Comparison of ENCODE assay signal across 1 cellular context in genomic region chr19:14571695-14572490, GRCh38.
TF ChIP-seq lines count a peak whose summit lies in the region.

NDUFB7 (minus strand) TSS chr19:14572066; CDS start chr19:14572000, 66 bp downstream.

TF ChIP-seq in HepG2, 621 proteins besides CTCF, POLR2A, EP300 and RAD21 (continued from another document and continues in another):
- TF ChIP-seq, protein P1, sequence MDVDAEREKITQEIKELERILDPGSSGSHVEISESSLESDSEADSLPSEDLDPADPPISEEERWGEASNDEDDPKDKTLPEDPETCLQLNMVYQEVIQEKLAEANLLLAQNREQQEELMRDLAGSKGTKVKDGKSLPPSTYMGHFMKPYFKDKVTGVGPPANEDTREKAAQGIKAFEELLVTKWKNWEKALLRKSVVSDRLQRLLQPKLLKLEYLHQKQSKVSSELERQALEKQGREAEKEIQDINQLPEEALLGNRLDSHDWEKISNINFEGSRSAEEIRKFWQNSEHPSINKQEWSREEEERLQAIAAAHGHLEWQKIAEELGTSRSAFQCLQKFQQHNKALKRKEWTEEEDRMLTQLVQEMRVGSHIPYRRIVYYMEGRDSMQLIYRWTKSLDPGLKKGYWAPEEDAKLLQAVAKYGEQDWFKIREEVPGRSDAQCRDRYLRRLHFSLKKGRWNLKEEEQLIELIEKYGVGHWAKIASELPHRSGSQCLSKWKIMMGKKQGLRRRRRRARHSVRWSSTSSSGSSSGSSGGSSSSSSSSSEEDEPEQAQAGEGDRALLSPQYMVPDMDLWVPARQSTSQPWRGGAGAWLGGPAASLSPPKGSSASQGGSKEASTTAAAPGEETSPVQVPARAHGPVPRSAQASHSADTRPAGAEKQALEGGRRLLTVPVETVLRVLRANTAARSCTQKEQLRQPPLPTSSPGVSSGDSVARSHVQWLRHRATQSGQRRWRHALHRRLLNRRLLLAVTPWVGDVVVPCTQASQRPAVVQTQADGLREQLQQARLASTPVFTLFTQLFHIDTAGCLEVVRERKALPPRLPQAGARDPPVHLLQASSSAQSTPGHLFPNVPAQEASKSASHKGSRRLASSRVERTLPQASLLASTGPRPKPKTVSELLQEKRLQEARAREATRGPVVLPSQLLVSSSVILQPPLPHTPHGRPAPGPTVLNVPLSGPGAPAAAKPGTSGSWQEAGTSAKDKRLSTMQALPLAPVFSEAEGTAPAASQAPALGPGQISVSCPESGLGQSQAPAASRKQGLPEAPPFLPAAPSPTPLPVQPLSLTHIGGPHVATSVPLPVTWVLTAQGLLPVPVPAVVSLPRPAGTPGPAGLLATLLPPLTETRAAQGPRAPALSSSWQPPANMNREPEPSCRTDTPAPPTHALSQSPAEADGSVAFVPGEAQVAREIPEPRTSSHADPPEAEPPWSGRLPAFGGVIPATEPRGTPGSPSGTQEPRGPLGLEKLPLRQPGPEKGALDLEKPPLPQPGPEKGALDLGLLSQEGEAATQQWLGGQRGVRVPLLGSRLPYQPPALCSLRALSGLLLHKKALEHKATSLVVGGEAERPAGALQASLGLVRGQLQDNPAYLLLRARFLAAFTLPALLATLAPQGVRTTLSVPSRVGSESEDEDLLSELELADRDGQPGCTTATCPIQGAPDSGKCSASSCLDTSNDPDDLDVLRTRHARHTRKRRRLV (CRISPR knock-in tag; IDR thresholded peaks at IDR 0.05) = no peak
- TF ChIP-seq EED (CRISPR knock-in tag; IDR thresholded peaks at IDR 0.05) = no peak
- TF ChIP-seq ZNF567 (CRISPR knock-in tag; IDR thresholded peaks at IDR 0.05; ENCODE audit: borderline replicate concordance) = peak; percentile 93
- peak; percentile 83 for TF ChIP-seq DRAP1 (CRISPR knock-in tag; IDR thresholded peaks at IDR 0.05)
- TF ChIP-seq, protein P2, sequence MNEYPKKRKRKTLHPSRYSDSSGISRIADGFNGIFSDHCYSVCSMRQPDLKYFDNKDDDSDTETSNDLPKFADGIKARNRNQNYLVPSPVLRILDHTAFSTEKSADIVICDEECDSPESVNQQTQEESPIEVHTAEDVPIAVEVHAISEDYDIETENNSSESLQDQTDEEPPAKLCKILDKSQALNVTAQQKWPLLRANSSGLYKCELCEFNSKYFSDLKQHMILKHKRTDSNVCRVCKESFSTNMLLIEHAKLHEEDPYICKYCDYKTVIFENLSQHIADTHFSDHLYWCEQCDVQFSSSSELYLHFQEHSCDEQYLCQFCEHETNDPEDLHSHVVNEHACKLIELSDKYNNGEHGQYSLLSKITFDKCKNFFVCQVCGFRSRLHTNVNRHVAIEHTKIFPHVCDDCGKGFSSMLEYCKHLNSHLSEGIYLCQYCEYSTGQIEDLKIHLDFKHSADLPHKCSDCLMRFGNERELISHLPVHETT (CRISPR knock-in tag; conservative IDR thresholded peaks at IDR 0.05) = peak; percentile 92
- peak; percentile 78; the same call in 1 of the 2 replicates for TF ChIP-seq ZNF205 (CRISPR knock-in tag; IDR thresholded peaks at IDR 0.05)
- TF ChIP-seq ZNF775 (CRISPR knock-in tag; IDR thresholded peaks at IDR 0.05; ENCODE audit: borderline replicate concordance) = 0 out of 2 replicates have a peak, but pooled peaks have one; percentile 20
- TF ChIP-seq ZNF225 (CRISPR knock-in tag; IDR thresholded peaks at IDR 0.05) = peak; percentile 92
- TF ChIP-seq SIN3B (IDR thresholded peaks at IDR 0.05; ENCODE audit: low read length) = no peak; the same call in 1 of the 2 replicates
- TF ChIP-seq ZBTB7B (CRISPR knock-in tag; IDR thresholded peaks at IDR 0.05) = peak; percentile 50; the same call in 1 of the 2 replicates
- no peak for TF ChIP-seq ZNF773 (CRISPR knock-in tag; IDR thresholded peaks at IDR 0.05; ENCODE audit: borderline replicate concordance)
- TF ChIP-seq LRRFIP1 (CRISPR knock-in tag; conservative IDR thresholded peaks at IDR 0.05) = no peak
- TF ChIP-seq, protein P3, sequence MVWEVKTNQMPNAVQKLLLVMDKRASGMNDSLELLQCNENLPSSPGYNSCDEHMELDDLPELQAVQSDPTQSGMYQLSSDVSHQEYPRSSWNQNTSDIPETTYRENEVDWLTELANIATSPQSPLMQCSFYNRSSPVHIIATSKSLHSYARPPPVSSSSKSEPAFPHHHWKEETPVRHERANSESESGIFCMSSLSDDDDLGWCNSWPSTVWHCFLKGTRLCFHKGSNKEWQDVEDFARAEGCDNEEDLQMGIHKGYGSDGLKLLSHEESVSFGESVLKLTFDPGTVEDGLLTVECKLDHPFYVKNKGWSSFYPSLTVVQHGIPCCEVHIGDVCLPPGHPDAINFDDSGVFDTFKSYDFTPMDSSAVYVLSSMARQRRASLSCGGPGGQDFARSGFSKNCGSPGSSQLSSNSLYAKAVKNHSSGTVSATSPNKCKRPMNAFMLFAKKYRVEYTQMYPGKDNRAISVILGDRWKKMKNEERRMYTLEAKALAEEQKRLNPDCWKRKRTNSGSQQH (CRISPR knock-in tag; IDR thresholded peaks at IDR 0.05; ENCODE audit: low read depth) = peak; percentile 73; the same call in 1 of the 2 replicates
- no peak for TF ChIP-seq MZF1 (CRISPR knock-in tag; IDR thresholded peaks at IDR 0.05; ENCODE audit: borderline replicate concordance)
- no peak for TF ChIP-seq PCBP1 (IDR thresholded peaks at IDR 0.05; ENCODE audit: borderline replicate concordance, low read depth, low read length)
- TF ChIP-seq RBM22 (optimal IDR thresholded peaks at IDR 0.05; ENCODE audit: low read length) = no peak
- no peak for TF ChIP-seq PREB (CRISPR knock-in tag; IDR thresholded peaks at IDR 0.05)
- no peak; the same call in 1 of the 2 replicates for TF ChIP-seq SMAD1 (CRISPR knock-in tag; IDR thresholded peaks at IDR 0.05; ENCODE audit: borderline replicate concordance, low read depth)
- no peak for TF ChIP-seq ZNF282 (IDR thresholded peaks at IDR 0.05; ENCODE audit: partially characterized antibody)
- TF ChIP-seq PHF5A (CRISPR knock-in tag; IDR thresholded peaks at IDR 0.05; ENCODE audit: low read depth, unreplicated experiment) = peak; percentile 49
- peak; percentile 27; the same call in 1 of the 2 replicates for TF ChIP-seq ZNF12 (CRISPR knock-in tag; IDR thresholded peaks at IDR 0.05)
- peak; percentile 94 for TF ChIP-seq RBFOX2 (IDR thresholded peaks at IDR 0.05; ENCODE audit: low read depth, low read length)
- no peak for TF ChIP-seq CREB3 (CRISPR knock-in tag; IDR thresholded peaks at IDR 0.05)
- TF ChIP-seq, protein P4, sequence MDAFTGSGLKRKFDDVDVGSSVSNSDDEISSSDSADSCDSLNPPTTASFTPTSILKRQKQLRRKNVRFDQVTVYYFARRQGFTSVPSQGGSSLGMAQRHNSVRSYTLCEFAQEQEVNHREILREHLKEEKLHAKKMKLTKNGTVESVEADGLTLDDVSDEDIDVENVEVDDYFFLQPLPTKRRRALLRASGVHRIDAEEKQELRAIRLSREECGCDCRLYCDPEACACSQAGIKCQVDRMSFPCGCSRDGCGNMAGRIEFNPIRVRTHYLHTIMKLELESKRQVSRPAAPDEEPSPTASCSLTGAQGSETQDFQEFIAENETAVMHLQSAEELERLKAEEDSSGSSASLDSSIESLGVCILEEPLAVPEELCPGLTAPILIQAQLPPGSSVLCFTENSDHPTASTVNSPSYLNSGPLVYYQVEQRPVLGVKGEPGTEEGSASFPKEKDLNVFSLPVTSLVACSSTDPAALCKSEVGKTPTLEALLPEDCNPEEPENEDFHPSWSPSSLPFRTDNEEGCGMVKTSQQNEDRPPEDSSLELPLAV (CRISPR knock-in tag; conservative IDR thresholded peaks at IDR 0.05; ENCODE audit: low read depth) = no peak
- TF ChIP-seq, protein P5, sequence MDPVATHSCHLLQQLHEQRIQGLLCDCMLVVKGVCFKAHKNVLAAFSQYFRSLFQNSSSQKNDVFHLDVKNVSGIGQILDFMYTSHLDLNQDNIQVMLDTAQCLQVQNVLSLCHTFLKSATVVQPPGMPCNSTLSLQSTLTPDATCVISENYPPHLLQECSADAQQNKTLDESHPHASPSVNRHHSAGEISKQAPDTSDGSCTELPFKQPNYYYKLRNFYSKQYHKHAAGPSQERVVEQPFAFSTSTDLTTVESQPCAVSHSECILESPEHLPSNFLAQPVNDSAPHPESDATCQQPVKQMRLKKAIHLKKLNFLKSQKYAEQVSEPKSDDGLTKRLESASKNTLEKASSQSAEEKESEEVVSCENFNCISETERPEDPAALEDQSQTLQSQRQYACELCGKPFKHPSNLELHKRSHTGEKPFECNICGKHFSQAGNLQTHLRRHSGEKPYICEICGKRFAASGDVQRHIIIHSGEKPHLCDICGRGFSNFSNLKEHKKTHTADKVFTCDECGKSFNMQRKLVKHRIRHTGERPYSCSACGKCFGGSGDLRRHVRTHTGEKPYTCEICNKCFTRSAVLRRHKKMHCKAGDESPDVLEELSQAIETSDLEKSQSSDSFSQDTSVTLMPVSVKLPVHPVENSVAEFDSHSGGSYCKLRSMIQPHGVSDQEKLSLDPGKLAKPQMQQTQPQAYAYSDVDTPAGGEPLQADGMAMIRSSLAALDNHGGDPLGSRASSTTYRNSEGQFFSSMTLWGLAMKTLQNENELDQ (CRISPR knock-in tag; IDR thresholded peaks at IDR 0.05; ENCODE audit: borderline replicate concordance) = no peak
- TF ChIP-seq TMF1 (CRISPR knock-in tag; IDR thresholded peaks at IDR 0.05; ENCODE audit: low read depth) = no peak
- peak; percentile 75; the same call in 1 of the 2 replicates for TF ChIP-seq REPIN1 (CRISPR knock-in tag; IDR thresholded peaks at IDR 0.05; ENCODE audit: borderline replicate concordance, low read depth)
- TF ChIP-seq PLSCR1 (CRISPR knock-in tag; IDR thresholded peaks at IDR 0.05; ENCODE audit: borderline replicate concordance) = no peak
- TF ChIP-seq SETDB1 (CRISPR knock-in tag; IDR thresholded peaks at IDR 0.05; ENCODE audit: borderline replicate concordance) = no peak
- TF ChIP-seq E2F5 (CRISPR knock-in tag; conservative IDR thresholded peaks at IDR 0.05) = no peak
- TF ChIP-seq TARDBP (CRISPR knock-in tag; IDR thresholded peaks at IDR 0.05) = peak; percentile 89; the same call in 1 of the 2 replicates
- peak; percentile 30; the same call in 1 of the 2 replicates for TF ChIP-seq NFYC (CRISPR knock-in tag; IDR thresholded peaks at IDR 0.05)
- no peak for TF ChIP-seq SRSF4 (IDR thresholded peaks at IDR 0.05; ENCODE audit: low read depth, low read length, poor library complexity, severe bottlenecking)
- TF ChIP-seq NR3C1 (CRISPR knock-in tag; IDR thresholded peaks at IDR 0.05) = no peak
- 0 out of 2 replicates have a peak, but pooled peaks have one; percentile 54 for TF ChIP-seq ZNF644 (CRISPR knock-in tag; IDR thresholded peaks at IDR 0.05; ENCODE audit: low read depth)
- peak; percentile 69; the same call in 1 of the 2 replicates for TF ChIP-seq SAFB2 (CRISPR knock-in tag; IDR thresholded peaks at IDR 0.05; ENCODE audit: borderline replicate concordance, low read depth)
- no peak for TF ChIP-seq ZNF3 (CRISPR knock-in tag; IDR thresholded peaks at IDR 0.05)
- TF ChIP-seq ZNF124 (CRISPR knock-in tag; IDR thresholded peaks at IDR 0.05) = peak; percentile 77
- TF ChIP-seq GZF1 (CRISPR knock-in tag; IDR thresholded peaks at IDR 0.05) = no peak
